In the genomic region with DNA sequence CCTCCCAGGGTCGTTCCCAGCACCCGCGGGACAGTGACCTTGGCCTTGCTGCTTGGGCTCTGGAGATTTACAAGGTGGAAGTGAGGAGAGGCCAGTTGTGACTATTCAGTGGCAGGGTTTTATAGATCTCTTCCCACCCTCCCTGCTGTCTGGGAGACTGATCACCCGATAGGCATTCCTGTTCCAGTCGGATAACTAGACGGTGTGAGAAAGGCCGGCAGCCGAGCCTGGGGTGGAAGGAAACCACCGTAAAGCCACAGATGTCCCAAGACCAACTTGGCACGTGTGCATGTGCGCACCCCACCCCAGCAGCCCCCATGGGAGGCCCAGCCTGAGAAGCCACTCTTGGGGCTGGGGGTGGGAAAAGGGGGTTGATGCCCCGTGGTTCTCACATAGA, we compare ENCODE assay signal across 1 cellular context.
TF ChIP-seq lines count a peak whose summit lies in the region.

No MANE protein-coding gene starts in this region.

TF ChIP-seq in GM23338, 12 proteins besides CTCF, POLR2A, EP300 and RAD21 (continued from another document):
- TF ChIP-seq, protein P1, sequence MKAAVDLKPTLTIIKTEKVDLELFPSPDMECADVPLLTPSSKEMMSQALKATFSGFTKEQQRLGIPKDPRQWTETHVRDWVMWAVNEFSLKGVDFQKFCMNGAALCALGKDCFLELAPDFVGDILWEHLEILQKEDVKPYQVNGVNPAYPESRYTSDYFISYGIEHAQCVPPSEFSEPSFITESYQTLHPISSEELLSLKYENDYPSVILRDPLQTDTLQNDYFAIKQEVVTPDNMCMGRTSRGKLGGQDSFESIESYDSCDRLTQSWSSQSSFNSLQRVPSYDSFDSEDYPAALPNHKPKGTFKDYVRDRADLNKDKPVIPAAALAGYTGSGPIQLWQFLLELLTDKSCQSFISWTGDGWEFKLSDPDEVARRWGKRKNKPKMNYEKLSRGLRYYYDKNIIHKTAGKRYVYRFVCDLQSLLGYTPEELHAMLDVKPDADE (IDR thresholded peaks at IDR 0.05) = no peak
- TF ChIP-seq, protein P2, sequence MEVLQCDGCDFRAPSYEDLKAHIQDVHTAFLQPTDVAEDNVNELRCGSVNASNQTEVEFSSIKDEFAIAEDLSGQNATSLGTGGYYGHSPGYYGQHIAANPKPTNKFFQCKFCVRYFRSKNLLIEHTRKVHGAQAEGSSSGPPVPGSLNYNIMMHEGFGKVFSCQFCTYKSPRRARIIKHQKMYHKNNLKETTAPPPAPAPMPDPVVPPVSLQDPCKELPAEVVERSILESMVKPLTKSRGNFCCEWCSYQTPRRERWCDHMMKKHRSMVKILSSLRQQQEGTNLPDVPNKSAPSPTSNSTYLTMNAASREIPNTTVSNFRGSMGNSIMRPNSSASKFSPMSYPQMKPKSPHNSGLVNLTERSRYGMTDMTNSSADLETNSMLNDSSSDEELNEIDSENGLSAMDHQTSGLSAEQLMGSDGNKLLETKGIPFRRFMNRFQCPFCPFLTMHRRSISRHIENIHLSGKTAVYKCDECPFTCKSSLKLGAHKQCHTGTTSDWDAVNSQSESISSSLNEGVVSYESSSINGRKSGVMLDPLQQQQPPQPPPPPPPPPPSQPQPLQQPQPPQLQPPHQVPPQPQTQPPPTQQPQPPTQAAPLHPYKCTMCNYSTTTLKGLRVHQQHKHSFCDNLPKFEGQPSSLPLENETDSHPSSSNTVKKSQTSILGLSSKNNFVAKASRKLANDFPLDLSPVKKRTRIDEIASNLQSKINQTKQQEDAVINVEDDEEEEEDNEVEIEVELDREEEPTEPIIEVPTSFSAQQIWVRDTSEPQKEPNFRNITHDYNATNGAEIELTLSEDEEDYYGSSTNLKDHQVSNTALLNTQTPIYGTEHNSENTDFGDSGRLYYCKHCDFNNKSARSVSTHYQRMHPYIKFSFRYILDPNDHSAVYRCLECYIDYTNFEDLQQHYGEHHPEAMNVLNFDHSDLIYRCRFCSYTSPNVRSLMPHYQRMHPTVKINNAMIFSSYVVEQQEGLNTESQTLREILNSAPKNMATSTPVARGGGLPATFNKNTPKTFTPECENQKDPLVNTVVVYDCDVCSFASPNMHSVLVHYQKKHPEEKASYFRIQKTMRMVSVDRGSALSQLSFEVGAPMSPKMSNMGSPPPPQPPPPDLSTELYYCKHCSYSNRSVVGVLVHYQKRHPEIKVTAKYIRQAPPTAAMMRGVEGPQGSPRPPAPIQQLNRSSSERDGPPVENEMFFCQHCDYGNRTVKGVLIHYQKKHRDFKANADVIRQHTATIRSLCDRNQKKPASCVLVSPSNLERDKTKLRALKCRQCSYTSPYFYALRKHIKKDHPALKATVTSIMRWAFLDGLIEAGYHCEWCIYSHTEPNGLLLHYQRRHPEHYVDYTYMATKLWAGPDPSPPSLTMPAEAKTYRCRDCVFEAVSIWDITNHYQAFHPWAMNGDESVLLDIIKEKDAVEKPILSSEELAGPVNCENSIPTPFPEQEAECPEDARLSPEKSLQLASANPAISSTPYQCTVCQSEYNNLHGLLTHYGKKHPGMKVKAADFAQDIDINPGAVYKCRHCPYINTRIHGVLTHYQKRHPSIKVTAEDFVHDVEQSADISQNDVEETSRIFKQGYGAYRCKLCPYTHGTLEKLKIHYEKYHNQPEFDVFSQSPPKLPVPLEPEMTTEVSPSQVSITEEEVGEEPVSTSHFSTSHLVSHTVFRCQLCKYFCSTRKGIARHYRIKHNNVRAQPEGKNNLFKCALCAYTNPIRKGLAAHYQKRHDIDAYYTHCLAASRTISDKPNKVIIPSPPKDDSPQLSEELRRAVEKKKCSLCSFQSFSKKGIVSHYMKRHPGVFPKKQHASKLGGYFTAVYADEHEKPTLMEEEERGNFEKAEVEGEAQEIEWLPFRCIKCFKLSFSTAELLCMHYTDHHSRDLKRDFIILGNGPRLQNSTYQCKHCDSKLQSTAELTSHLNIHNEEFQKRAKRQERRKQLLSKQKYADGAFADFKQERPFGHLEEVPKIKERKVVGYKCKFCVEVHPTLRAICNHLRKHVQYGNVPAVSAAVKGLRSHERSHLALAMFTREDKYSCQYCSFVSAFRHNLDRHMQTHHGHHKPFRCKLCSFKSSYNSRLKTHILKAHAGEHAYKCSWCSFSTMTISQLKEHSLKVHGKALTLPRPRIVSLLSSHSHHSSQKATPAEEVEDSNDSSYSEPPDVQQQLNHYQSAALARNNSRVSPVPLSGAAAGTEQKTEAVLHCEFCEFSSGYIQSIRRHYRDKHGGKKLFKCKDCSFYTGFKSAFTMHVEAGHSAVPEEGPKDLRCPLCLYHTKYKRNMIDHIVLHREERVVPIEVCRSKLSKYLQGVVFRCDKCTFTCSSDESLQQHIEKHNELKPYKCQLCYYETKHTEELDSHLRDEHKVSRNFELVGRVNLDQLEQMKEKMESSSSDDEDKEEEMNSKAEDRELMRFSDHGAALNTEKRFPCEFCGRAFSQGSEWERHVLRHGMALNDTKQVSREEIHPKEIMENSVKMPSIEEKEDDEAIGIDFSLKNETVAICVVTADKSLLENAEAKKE (CRISPR knock-in tag; IDR thresholded peaks at IDR 0.05) = no peak
- no peak for TF ChIP-seq NANOG (IDR thresholded peaks at IDR 0.05; ENCODE audit: borderline replicate concordance)
- no peak for TF ChIP-seq STAT1 (IDR thresholded peaks at IDR 0.05; ENCODE audit: unreplicated experiment)
- TF ChIP-seq ZNF114 (CRISPR knock-in tag; IDR thresholded peaks at IDR 0.05) = no peak
